Comparison of ENCODE assay signal across 7 cellular contexts in genomic region chr3:34037263-34037662, GRCh38.
"Had no signal": no experiment of that assay in that cellular context is flagged by ENCODE, and none has a peak within 500 bp of the region (broad histone marks: within the 10 kb centered on the region; RNA-seq: fewer than 3 reads in every experiment).

No MANE protein-coding gene starts in this region.

- H3K36me3 ChIP-seq: HAP-1 had no signal

- H3K9me3 ChIP-seq: HAP-1 had no signal

- H3K4me2 ChIP-seq: GM23338 had no signal

- DNase-seq: H7, HFFc6, KG1 had no signal

- H2AFZ ChIP-seq: GM23338 had no signal

- H3K4me1 ChIP-seq: HAP-1 had no signal

- H3K4me3 ChIP-seq: GM23338, HAP-1 had no signal

- ATAC-seq: GM23338, HCT116 had no signal

- H3K27ac ChIP-seq: HL-60 had no signal
